1 cellular context compared by ENCODE assay signal in the genomic region with DNA sequence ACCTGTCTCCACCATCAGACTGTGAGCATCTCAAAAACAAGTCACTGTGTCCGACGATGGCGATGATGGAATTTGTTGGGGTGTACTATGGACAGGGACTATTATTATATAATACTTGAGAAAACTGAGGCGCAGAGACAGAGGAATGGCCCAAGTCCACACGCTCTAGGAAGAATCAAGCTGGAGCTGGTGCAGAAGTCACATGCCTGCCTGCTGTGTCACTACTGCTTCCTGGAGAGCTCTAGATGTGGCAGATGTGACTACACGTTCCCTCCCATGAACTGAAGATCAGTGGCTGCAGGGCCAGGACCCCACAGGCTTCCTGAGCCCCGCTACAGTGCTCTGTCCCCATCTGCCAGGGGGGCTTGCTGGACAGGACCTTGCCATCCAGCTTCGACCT.
TF ChIP-seq lines count a peak whose summit lies in the region.

No MANE protein-coding gene starts in this region.

TF ChIP-seq in K562, 482 proteins besides CTCF, POLR2A, EP300 and RAD21 (continued from another document):
- TF ChIP-seq, protein P1, sequence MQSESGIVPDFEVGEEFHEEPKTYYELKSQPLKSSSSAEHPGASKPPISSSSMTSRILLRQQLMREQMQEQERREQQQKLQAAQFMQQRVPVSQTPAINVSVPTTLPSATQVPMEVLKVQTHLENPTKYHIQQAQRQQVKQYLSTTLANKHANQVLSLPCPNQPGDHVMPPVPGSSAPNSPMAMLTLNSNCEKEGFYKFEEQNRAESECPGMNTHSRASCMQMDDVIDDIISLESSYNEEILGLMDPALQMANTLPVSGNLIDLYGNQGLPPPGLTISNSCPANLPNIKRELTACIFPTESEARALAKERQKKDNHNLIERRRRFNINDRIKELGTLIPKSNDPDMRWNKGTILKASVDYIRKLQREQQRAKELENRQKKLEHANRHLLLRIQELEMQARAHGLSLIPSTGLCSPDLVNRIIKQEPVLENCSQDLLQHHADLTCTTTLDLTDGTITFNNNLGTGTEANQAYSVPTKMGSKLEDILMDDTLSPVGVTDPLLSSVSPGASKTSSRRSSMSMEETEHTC (IDR thresholded peaks at IDR 0.05), result no peak
- TF ChIP-seq STAT5B (CRISPR knock-in tag; IDR thresholded peaks at IDR 0.05), result no peak
- TF ChIP-seq ZNF644 (tag; IDR thresholded peaks at IDR 0.05; ENCODE audit: low read depth), result no peak
- TF ChIP-seq, protein P2, sequence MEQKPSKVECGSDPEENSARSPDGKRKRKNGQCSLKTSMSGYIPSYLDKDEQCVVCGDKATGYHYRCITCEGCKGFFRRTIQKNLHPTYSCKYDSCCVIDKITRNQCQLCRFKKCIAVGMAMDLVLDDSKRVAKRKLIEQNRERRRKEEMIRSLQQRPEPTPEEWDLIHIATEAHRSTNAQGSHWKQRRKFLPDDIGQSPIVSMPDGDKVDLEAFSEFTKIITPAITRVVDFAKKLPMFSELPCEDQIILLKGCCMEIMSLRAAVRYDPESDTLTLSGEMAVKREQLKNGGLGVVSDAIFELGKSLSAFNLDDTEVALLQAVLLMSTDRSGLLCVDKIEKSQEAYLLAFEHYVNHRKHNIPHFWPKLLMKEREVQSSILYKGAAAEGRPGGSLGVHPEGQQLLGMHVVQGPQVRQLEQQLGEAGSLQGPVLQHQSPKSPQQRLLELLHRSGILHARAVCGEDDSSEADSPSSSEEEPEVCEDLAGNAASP (IDR thresholded peaks at IDR 0.05), result no peak
- TF ChIP-seq OTX1 (CRISPR knock-in tag; IDR thresholded peaks at IDR 0.05), result no peak
- no peak for TF ChIP-seq ZNF695 (CRISPR knock-in tag; IDR thresholded peaks at IDR 0.05)
- no peak for TF ChIP-seq NFRKB (IDR thresholded peaks at IDR 0.05; ENCODE audit: low read depth)
- TF ChIP-seq ILF3 (IDR thresholded peaks at IDR 0.05; ENCODE audit: borderline replicate concordance), result no peak
- no peak for TF ChIP-seq NFIX (CRISPR knock-in tag; IDR thresholded peaks at IDR 0.05; ENCODE audit: low read depth)
- no peak for TF ChIP-seq ZNF518B (CRISPR knock-in tag; IDR thresholded peaks at IDR 0.05)
- no peak for TF ChIP-seq SIN3A (IDR thresholded peaks at IDR 0.05; ENCODE audit: borderline replicate concordance in 2 of 2, control insufficient read depth in 1 of 2, low read depth in 2 of 2, low read length in 2 of 2)
- no peak for TF ChIP-seq ZNF24 (IDR thresholded peaks at IDR 0.05)
- TF ChIP-seq, protein P3, sequence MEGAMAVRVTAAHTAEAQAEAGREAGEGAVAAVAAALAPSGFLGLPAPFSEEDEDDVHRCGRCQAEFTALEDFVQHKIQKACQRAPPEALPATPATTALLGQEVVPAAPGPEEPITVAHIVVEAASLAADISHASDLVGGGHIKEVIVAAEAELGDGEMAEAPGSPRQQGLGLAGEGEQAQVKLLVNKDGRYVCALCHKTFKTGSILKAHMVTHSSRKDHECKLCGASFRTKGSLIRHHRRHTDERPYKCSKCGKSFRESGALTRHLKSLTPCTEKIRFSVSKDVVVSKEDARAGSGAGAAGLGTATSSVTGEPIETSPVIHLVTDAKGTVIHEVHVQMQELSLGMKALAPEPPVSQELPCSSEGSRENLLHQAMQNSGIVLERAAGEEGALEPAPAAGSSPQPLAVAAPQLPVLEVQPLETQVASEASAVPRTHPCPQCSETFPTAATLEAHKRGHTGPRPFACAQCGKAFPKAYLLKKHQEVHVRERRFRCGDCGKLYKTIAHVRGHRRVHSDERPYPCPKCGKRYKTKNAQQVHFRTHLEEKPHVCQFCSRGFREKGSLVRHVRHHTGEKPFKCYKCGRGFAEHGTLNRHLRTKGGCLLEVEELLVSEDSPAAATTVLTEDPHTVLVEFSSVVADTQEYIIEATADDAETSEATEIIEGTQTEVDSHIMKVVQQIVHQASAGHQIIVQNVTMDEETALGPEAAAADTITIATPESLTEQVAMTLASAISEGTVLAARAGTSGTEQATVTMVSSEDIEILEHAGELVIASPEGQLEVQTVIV (CRISPR knock-in tag; IDR thresholded peaks at IDR 0.05; ENCODE audit: borderline replicate concordance), result no peak
- no peak for TF ChIP-seq FOSL1 (tag; conservative IDR thresholded peaks at IDR 0.05)
- no peak for TF ChIP-seq ZNF561 (CRISPR knock-in tag; conservative IDR thresholded peaks at IDR 0.05)
- TF ChIP-seq ZZZ3 (IDR thresholded peaks at IDR 0.05), result no peak
